ENCODE assay signal across 9 cellular contexts in the genomic region with DNA sequence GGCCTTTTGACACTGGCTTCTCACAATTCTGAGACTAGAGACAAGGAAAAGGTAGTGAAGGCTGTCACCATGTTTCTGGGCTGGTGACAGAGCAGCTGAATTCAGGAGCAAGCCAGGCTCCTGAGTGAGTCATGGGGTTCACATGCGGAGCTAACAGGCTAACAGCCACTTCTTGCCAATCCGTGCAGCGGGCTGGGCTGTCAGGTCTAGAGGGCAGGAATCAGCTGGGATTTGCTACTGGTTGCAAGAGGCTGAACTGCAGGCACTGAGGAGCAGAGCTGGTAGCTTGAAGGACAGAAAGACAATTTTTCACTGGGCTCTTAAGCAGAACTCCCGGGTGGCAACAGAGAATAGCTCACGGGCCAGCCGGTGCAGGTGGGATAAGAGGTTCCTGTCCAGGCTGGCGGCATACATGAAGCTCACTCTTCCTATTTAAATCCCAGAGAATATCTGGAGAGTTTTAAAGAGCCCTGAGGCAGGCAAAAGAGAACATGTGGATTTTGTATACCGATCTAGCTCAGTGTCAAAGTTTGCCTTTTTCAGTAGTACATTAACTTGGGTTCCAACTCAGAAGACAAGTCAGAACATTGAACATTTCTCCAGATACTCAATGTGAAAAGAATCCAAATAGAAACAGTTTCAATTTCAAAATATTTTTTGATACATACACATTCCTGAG. TPM values are rescaled to one million over a fixed set of nuclear protein-coding genes. Genes with fewer than 3 reads are reported as not detected.
DNase-seq lines count a peak whose midpoint lies in the region.
"Had no signal": no experiment of that assay in that cellular context is flagged by ENCODE, and none has a peak within 500 bp of the region (broad histone marks: within the 10 kb centered on the region; RNA-seq: fewer than 3 reads in every experiment).

No MANE protein-coding gene starts in this region.

- H3K9me3 ChIP-seq in esophagus (ENCODE audit: control insufficient read depth in 2 of 2, insufficient read depth in 1 of 2, low read depth in 1 of 2, low read length in 1 of 2): no peaks in the 10 kb centered on the region
- H3K9me3 ChIP-seq: neutrophil had no signal

- peaks cover 10% of the 10 kb centered on the region for H3K27me3 Mint-ChIP-seq in activated CD4-positive, alpha-beta memory T cell treated with anti-CD3 and anti-CD28 coated beads, Interleukin-2, amount 10 ng/mL, durations not matched to agents 7 days and 5 days

- no peaks in the 10 kb centered on the region for H3K4me1 ChIP-seq in esophagus (ENCODE audit: control insufficient read depth in 2 of 2, insufficient read depth in 2 of 2, low read length in 1 of 2)

- H3K36me3 ChIP-seq in esophagus (ENCODE audit: control insufficient read depth in 2 of 2, insufficient read depth in 2 of 2, low read length in 1 of 2): no peaks in the 10 kb centered on the region
- H3K36me3 ChIP-seq: neutrophil had no signal

- H3K4me3 ChIP-seq in esophagus (ENCODE audit: low read depth in 1 of 2, low read length in 2 of 2): no peak overlapping the region

- H3K27ac Mint-ChIP-seq in activated CD4-positive, alpha-beta memory T cell treated with anti-CD3 and anti-CD28 coated beads, Interleukin-2, amount 10 ng/mL, durations not matched to agents 7 days and 5 days: no peak overlapping the region

- H3K36me3 Mint-ChIP-seq in activated CD4-positive, alpha-beta memory T cell treated with anti-CD3 and anti-CD28 coated beads, Interleukin-2, amount 10 ng/mL, durations not matched to agents 7 days and 5 days (ENCODE audit: low read depth): no peaks in the 10 kb centered on the region

- POLR2A ChIA-PET in activated CD4-positive, alpha-beta memory T cell treated with anti-CD3 and anti-CD28 coated beads, Interleukin-2, amount 10 ng/mL, durations not matched to agents 7 days and 5 days (lab: Charles Lee): no interaction called here

- whole genome bisulfite sequencing in esophagus, 2 donors: 32 to 40% methylated on average over 8 of the region's 8 CpGs

- CTCF ChIA-PET in activated CD4-positive, alpha-beta memory T cell treated with anti-CD3 and anti-CD28 coated beads, Interleukin-2, amount 10 ng/mL, durations not matched to agents 7 days and 5 days (lab: Charles Lee): no interaction called here

- H3K4me3 Mint-ChIP-seq in activated CD4-positive, alpha-beta memory T cell treated with anti-CD3 and anti-CD28 coated beads, Interleukin-2, amount 10 ng/mL, durations not matched to agents 7 days and 5 days: no peak overlapping the region

- H3K27me3 ChIP-seq in esophagus (ENCODE audit: control insufficient read depth in 1 of 2, insufficient read depth in 2 of 2, low read length in 2 of 2): no peaks in the 10 kb centered on the region

- no peaks in the 10 kb centered on the region for H3K9me3 Mint-ChIP-seq in activated CD4-positive, alpha-beta memory T cell treated with anti-CD3 and anti-CD28 coated beads, Interleukin-2, amount 10 ng/mL, durations not matched to agents 7 days and 5 days

- H3K4me1 Mint-ChIP-seq in activated CD4-positive, alpha-beta memory T cell treated with anti-CD3 and anti-CD28 coated beads, Interleukin-2, amount 10 ng/mL, durations not matched to agents 7 days and 5 days: no peaks in the 10 kb centered on the region

- peak; percentile 66 for DNase-seq in DMS53 (lab: John Stamatoyannopoulos, UW)
- DNase-seq in DMS53 treated with DMSO at 0.1 percent for 48 hours (lab: John Stamatoyannopoulos, UW; ENCODE audit: unreplicated experiment): no peak
- DNase-seq in lung microvascular endothelial cell (ENCODE audit: low read depth in 2 of 2): peak; percentile 31 to 85
- peak; percentile 47 for DNase-seq in ureter (ENCODE audit: low spot score)
- no peak for DNase-seq in activated CD4-positive, alpha-beta memory T cell treated with anti-CD3 and anti-CD28 coated beads, Interleukin-2, amount 10 ng/mL, durations not matched to agents 7 days and 5 days
- DNase-seq in Kasumi-1 (lab: John Stamatoyannopoulos, UW): no peak
- DNase-seq in NCI-H2029 treated with DMSO at 0.1 percent for 48 hours (lab: John Stamatoyannopoulos, UW): no peak

- peak overlapping the region; percentile 50 to 67 for H3K27ac ChIP-seq in esophagus (ENCODE audit: low read depth in 2 of 2, low read length in 1 of 2)
- H3K27ac ChIP-seq: neutrophil had no signal

RNA-seq across cellular contexts. Expression of a gene that starts 1.2 kb away (rescaled TPM):
- 1 to 10 TPM; 2.2 to 3.0 TPM for polyA plus RNA-seq in esophagus
- total RNA-seq in lung microvascular endothelial cell: under 0.01 TPM in 2 replicates
- total RNA-seq in ureter: 7.3 TPM
- total RNA-seq in activated CD4-positive, alpha-beta memory T cell treated with anti-CD3 and anti-CD28 coated beads, Interleukin-2, amount 10 ng/mL, durations not matched to agents 7 days and 5 days: not detected

Comparison
In these comparisons a context has a peak if more than half of its experiments do, and no peak if none do; other contexts are left out.
1. DNase-seq: peak in DMS53 (single experiment), lung microvascular endothelial cell (2 of 2) and ureter (single experiment); none in DMS53 treated with DMSO at 0.1 percent for 48 hours (single experiment), activated CD4-positive, alpha-beta memory T cell treated with anti-CD3 and anti-CD28 coated beads, Interleukin-2, amount 10 ng/mL, durations not matched to agents 7 days and 5 days (single experiment), Kasumi-1 (0 of 2) and NCI-H2029 treated with DMSO at 0.1 percent for 48 hours (single experiment).